Comparison of ENCODE assay signal across 26 cellular contexts in the genomic region with DNA sequence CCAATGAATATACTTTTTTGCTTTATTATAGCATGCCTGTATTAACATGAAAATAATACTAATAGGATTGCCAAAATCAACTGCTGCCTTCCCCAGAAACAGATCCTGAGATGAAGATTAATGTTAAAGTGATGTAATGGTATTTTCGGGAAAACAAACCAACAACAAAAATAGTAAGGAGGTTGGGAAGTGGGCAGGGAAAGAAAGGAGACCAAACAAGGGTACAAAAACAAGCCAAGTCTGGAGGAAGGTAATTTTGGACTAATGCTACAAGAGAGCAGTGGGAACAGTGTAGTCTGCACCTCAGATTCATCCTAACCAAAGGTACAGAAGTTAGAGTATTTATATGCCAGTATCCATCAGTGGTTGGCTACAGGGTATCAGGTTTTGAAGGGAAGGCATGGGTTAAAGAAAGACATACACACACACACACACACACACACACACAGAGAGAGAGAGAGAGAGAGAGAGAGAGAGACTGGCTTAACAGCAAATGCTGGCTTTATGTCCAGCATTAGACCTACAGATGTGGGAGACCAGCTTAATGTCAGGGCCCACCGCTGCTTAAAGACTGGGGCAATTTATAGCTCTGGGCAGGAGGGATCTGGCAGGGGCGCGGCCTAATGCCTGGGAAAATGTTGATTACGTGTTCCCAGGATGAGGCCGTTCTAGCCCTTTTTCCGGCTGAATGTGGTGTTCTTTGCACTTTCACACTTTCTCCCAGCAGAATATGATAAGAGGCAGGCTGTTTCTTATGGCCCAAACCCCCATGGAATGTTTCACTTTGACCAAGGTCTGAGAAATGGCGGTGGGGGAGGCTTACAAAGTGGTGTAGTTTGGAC. TPM values are rescaled to one million over a fixed set of nuclear protein-coding genes. Genes with fewer than 3 reads are reported as not detected.
DNase-seq lines count a peak whose midpoint lies in the region; ATAC-seq, FAIRE-seq and TF ChIP-seq lines count a peak whose summit lies in the region.
"Had no signal": no experiment of that assay in that cellular context is flagged by ENCODE, and none has a peak within 500 bp of the region (broad histone marks: within the 10 kb centered on the region; RNA-seq: fewer than 3 reads in every experiment).

No MANE protein-coding gene starts in this region.

- no peak overlapping the region for H3K9ac ChIP-seq in H1 (replicated peaks in 1 of 4; ENCODE audit: extremely low read depth in 1 of 4, low read depth in 3 of 4, low read length in 3 of 4)
- H3K9ac ChIP-seq: neural progenitor cell had no signal

- ATAC-seq in heart right ventricle = peak in 5 of 8 donors; percentile 49 to 67 (median 62)
- no peak for ATAC-seq in lower lobe of right lung
- ATAC-seq in aorta (ENCODE audit: low FRiP score) = peak; percentile 68
- no peak for ATAC-seq in HG03135 (IDR thresholded peaks at IDR 0.05; ENCODE audit: unreplicated experiment)
- ATAC-seq in GM21360 (IDR thresholded peaks at IDR 0.05; ENCODE audit: unreplicated experiment) = no peak
- ATAC-seq: activated CD8-positive, alpha-beta memory T cell treated with anti-CD3 and anti-CD28 coated beads, Interleukin-2, amount 10 ng/mL, durations not matched to agents 7 days and 5 days; gastrocnemius medialis; mucosa of descending colon; stimulated activated naive B cell treated with anti-CD40 and anti-IgM and Interleukin-4, amounts not matched to agents 10 μg/mL and 1 μg/mL and 100 μg/mL, for 72 hours had no signal

- DNase-seq in heart right ventricle (peak; percentile 8 to 14), cardiac septum (ENCODE audit: low spot score) (no peak), H1 (ENCODE audit: low read depth in 1 of 2, low spot score in 2 of 2) (no peak), lower lobe of right lung (no peak), aorta (peak in 1 of 2 donors; percentile 47), GM13977 (ENCODE audit: low spot score) (no peak)
- DNase-seq: activated CD4-positive, alpha-beta T cell treated with anti-CD3 and anti-CD28 coated beads, Interleukin-2, amount 10 ng/mL, durations not matched to agents 7 days and 5 days; activated CD8-positive, alpha-beta memory T cell treated with anti-CD3 and anti-CD28 coated beads, Interleukin-2, amount 10 ng/mL, durations not matched to agents 7 days and 5 days; activated naive CD4-positive, alpha-beta T cell treated with anti-CD3 and anti-CD28 coated beads, Interleukin-2, amount 10 ng/mL, durations not matched to agents 7 days and 5 days; AML-193; DMS53; gastrocnemius medialis; HFFc6; mucosa of descending colon; NCI-H1417; NCI-H446 treated with DMSO at 0.1 percent for 48 hours; stimulated activated CD4-positive, alpha-beta T cell treated with anti-CD3 and anti-CD28 coated beads, Interleukin-2, amount 100 ng/mL, for 48 hours; stimulated activated naive B cell treated with anti-CD40 and anti-IgM and Interleukin-4, amounts not matched to agents 10 μg/mL and 1 μg/mL and 100 μg/mL, for 72 hours had no signal

- H3K4me1 ChIP-seq in heart right ventricle (peaks cover 0 to 11% (median 0%) of the 10 kb centered on the region in 9 donors), H1 (replicated peaks in 1 of 4; ENCODE audit: control insufficient read depth in 3 of 4, insufficient read depth in 4 of 4, low read length in 3 of 4) (no peaks in the 10 kb centered on the region), lower lobe of right lung (no peaks in the 10 kb centered on the region), aorta (ENCODE audit: control insufficient read depth in 1 of 2, insufficient read depth in 2 of 2, low read length in 2 of 2) (peaks cover 2 to 10% of the 10 kb centered on the region in 2 donors)
- H3K4me1 ChIP-seq: gastrocnemius medialis, neural progenitor cell had no signal

- H3K27me3 ChIP-seq in heart right ventricle = peaks cover 0 to 12% (median 0%) of the 10 kb centered on the region in 7 donors
- no peaks in the 10 kb centered on the region for H3K27me3 ChIP-seq in H1 (replicated peaks in 1 of 4; ENCODE audit: control insufficient read depth in 3 of 4, extremely low read depth in 1 of 4, insufficient read depth in 3 of 4, low read length in 3 of 4)
- no peaks in the 10 kb centered on the region for H3K27me3 ChIP-seq in lower lobe of right lung (ENCODE audit: low read depth)
- no peaks in the 10 kb centered on the region for H3K27me3 ChIP-seq in aorta (ENCODE audit: control insufficient read depth in 1 of 2, insufficient read depth in 2 of 2, low read length in 1 of 2)
- H3K27me3 ChIP-seq: gastrocnemius medialis, neural progenitor cell had no signal

- no peak overlapping the region for H2BK20ac ChIP-seq in H1 (ENCODE audit: low read length)

- H3K23ac ChIP-seq in H1 (ENCODE audit: insufficient read length) = no peak overlapping the region

- no peak overlapping the region for H4K91ac ChIP-seq in H1 (replicated peaks; ENCODE audit: insufficient read length, low read length)

- TF ChIP-seq EP300 in H1 (IDR thresholded peaks at IDR 0.05; ENCODE audit: borderline replicate concordance in 1 of 2, low read depth in 2 of 2, low read length in 2 of 2) = no peak

- H4K5ac ChIP-seq in H1 (ENCODE audit: insufficient read length, low read depth, low read length) = no peak overlapping the region

- H2BK5ac ChIP-seq in H1 (ENCODE audit: low read depth, low read length) = no peak overlapping the region

- 31 to 46% methylated on average over 8 of the region's 8 CpGs for WGBS in heart right ventricle, 2 donors
- 96% methylated on average over 8 of the region's 8 CpGs; no CpG with 5 or more reads in 1 of the 2 experiments for WGBS in H1 (ENCODE audit: extremely low coverage in 1 of 2, insufficient coverage in 1 of 2, insufficient read length in 1 of 2, insufficient replicate concordance in 2 of 2, low coverage in 1 of 2, low lambda C conversion rate in 2 of 2, missing lambda C conversion rate in 1 of 2), 2 experiments
- 2 to 7% methylated on average over 8 of the region's 8 CpGs for WGBS in aorta, 2 donors

- no peak overlapping the region for H3K4me2 ChIP-seq in H1 (ENCODE audit: insufficient read depth in 1 of 2, low read depth in 2 of 2, low read length in 2 of 2)
- H3K4me2 ChIP-seq: neural progenitor cell had no signal

- TF ChIP-seq POLR2A in H1 (IDR thresholded peaks at IDR 0.05; ENCODE audit: control extremely low read depth in 1 of 2, low read depth in 2 of 2, low read length in 2 of 2) = no peak

- H3K23me2 ChIP-seq in H1 (ENCODE audit: low read depth, low read length) = no peaks in the 10 kb centered on the region; the same call in 1 of the 2 replicates

- no peak overlapping the region for H2BK120ac ChIP-seq in H1 (replicated peaks; ENCODE audit: low read depth, low read length)

- H2BK15ac ChIP-seq in H1 (ENCODE audit: low read length) = no peak overlapping the region

- H2BK12ac ChIP-seq in H1 (ENCODE audit: low read depth, low read length) = no peak overlapping the region

- no peak overlapping the region for H2AFZ ChIP-seq in H1 (ENCODE audit: low read length)
- H2AFZ ChIP-seq: neural progenitor cell had no signal

- H3K36me3 ChIP-seq in heart right ventricle = no peaks in the 10 kb centered on the region
- no peaks in the 10 kb centered on the region for H3K36me3 ChIP-seq in H1 (ENCODE audit: control insufficient read depth in 2 of 4, insufficient read depth in 4 of 4, low read length in 3 of 4)
- H3K36me3 ChIP-seq in lower lobe of right lung = no peaks in the 10 kb centered on the region
- no peaks in the 10 kb centered on the region for H3K36me3 ChIP-seq in aorta (ENCODE audit: control insufficient read depth in 1 of 2, insufficient read depth in 2 of 2, low read length in 1 of 2)
- H3K36me3 ChIP-seq: gastrocnemius medialis, neural progenitor cell had no signal

- CTCF ChIA-PET in H1 (lab: Charles Lee; ENCODE audit: partially characterized antibody) = no interaction called here

- no peak overlapping the region for H3K14ac ChIP-seq in H1 (ENCODE audit: insufficient read length)

- peak overlapping the region; percentile 37 for H3K56ac ChIP-seq in H1 (replicated peaks; ENCODE audit: insufficient read length, low read depth, low read length)

- H3K27ac ChIP-seq in heart right ventricle (peak overlapping the region in 3 of 10 donors; percentile 7 to 52 (median 13)), H1 (ENCODE audit: low read depth, low read length) (no peak overlapping the region), lower lobe of right lung (peak overlapping the region; percentile 14), aorta (ENCODE audit: low read depth in 1 of 2, low read length in 2 of 2) (peak overlapping the region; percentile 58 to 97)
- H3K27ac ChIP-seq: gastrocnemius medialis, neural progenitor cell had no signal

- intact Hi-C loops in heart right ventricle (cut with DNase I) (loop anchor here in 1 of 10 donors (5.0 kb wide), 1 partner anchor 58 kb away; no protein-coding TSS in a partner anchor), cardiac septum (cut with DNase I) (no loop called here), lower lobe of right lung (cut with DNase I) (no loop called here), aorta (cut with DNase I) (no loop called here)

- in situ Hi-C loops in GM13977 (cut with MboI; ENCODE audit: low pct_unique_long_range_greater_than_20kb, low sequenced_read_pairs, unreplicated experiment) = no loop called here

- FAIRE-seq in H1 (lab: Jason Lieb, UNC) = no peak
- FAIRE-seq: RCC 7860 had no signal

- H4K8ac ChIP-seq in H1 (ENCODE audit: extremely low read depth, insufficient read depth, low read length) = no peak overlapping the region

- no peaks in the 10 kb centered on the region for H3K79me1 ChIP-seq in H1 (ENCODE audit: low read depth, low read length)

- H2AK5ac ChIP-seq in H1 (ENCODE audit: low read depth, low read length) = no peak overlapping the region

- no peaks in the 10 kb centered on the region for H3K79me2 ChIP-seq in H1 (ENCODE audit: control insufficient read depth in 1 of 2, insufficient read depth in 2 of 2, low read length in 2 of 2)

- no peak for TF ChIP-seq RAD21 in H1 (IDR thresholded peaks at IDR 0.05 in 1 of 2, conservative IDR thresholded peaks at IDR 0.05 in 1 of 2; ENCODE audit: low read depth in 2 of 2, low read length in 2 of 2)

- H3K9me3 ChIP-seq in heart right ventricle = no peaks in the 10 kb centered on the region
- H3K9me3 ChIP-seq in H1 (ENCODE audit: insufficient read depth in 2 of 2, low read depth in 1 of 2, low read length in 1 of 2) = no peaks in the 10 kb centered on the region
- no peaks in the 10 kb centered on the region for H3K9me3 ChIP-seq in lower lobe of right lung
- H3K9me3 ChIP-seq in aorta (ENCODE audit: control insufficient read depth, low read length) = no peaks in the 10 kb centered on the region
- H3K9me3 ChIP-seq: gastrocnemius medialis, mucosa of descending colon had no signal

- no peak for TF ChIP-seq CTCF in heart right ventricle (IDR thresholded peaks at IDR 0.05)
- TF ChIP-seq CTCF in H1 (IDR thresholded peaks at IDR 0.05; ENCODE audit: control extremely low read depth in 1 of 3, insufficient read depth in 1 of 3, low read depth in 1 of 3, low read length in 3 of 3) = no peak
- no peak for TF ChIP-seq CTCF in lower lobe of right lung (IDR thresholded peaks at IDR 0.05)
- no peak for TF ChIP-seq CTCF in GM13977 (IDR thresholded peaks at IDR 0.05; ENCODE audit: extremely low read depth, insufficient read depth, missing control alignments)

- POLR2A ChIA-PET in H1 (lab: Charles Lee; ENCODE audit: partially characterized antibody) = no interaction called here

- no peak overlapping the region for H3K18ac ChIP-seq in H1 (ENCODE audit: extremely low read depth, low read length)

- no peak overlapping the region for H3K4ac ChIP-seq in H1 (replicated peaks; ENCODE audit: insufficient read length, low read depth, low read length)

- no peaks in the 10 kb centered on the region for H4K20me1 ChIP-seq in H1 (replicated peaks in 1 of 2; ENCODE audit: control insufficient read depth in 1 of 2, insufficient read depth in 2 of 2, low read length in 2 of 2)

- H3K4me3 ChIP-seq in heart right ventricle (peak overlapping the region in 1 of 10 donors; percentile 6), H1 (ENCODE audit: extremely low read depth in 1 of 4, insufficient read depth in 2 of 4, low read depth in 3 of 4, low read length in 4 of 4) (no peak overlapping the region), lower lobe of right lung (no peak overlapping the region), aorta (ENCODE audit: low read length in 2 of 2) (no peak overlapping the region)
- H3K4me3 ChIP-seq: gastrocnemius medialis, mucosa of descending colon, neural progenitor cell had no signal

RNA-seq across cellular contexts. Expression of gene SLC17A1, which starts 3.8 kb away (rescaled TPM):
- not detected for total RNA-seq in heart right ventricle
- polyA plus RNA-seq in heart right ventricle = not detected
- total RNA-seq in cardiac septum = not detected
- not detected in 2 replicates for total RNA-seq in H1 (2021; fragmentation: NEBNext Ultra II Directional; extraction: Animal tissue kit (Norgen Biotek cat#: 25700))
- not detected in 2 replicates for polyA plus RNA-seq in H1 (2011; rRNA removed)
- polyA plus RNA-seq in H1 (2011; cell fraction: cytosol; rRNA removed) = not detected
- polyA plus RNA-seq in H1 (2011; cell fraction: nucleus; rRNA removed) = not detected
- polyA plus RNA-seq in H1 (2012, experiment 1 of 2) = not detected in 4 replicates
- polyA plus RNA-seq in H1 (2012, experiment 2 of 2) = not detected
- polyA plus RNA-seq in H1 (2013, experiment 1 of 2) = not detected
- polyA plus RNA-seq in H1 (2013, experiment 2 of 2) = not detected
- polyA minus RNA-seq in H1 (2011; rRNA and poly(A)+ RNA removed) = not detected in 2 replicates
- polyA minus RNA-seq in H1 (2011; cell fraction: cytosol; rRNA and poly(A)+ RNA removed) = not detected
- polyA minus RNA-seq in H1 (2011; cell fraction: nucleus; rRNA and poly(A)+ RNA removed) = not detected
- total RNA-seq in lower lobe of right lung = not detected
- total RNA-seq in aorta = not detected
- polyA plus RNA-seq in aorta = not detected
- total RNA-seq: A172; activated CD4-positive, alpha-beta T cell treated with anti-CD3 and anti-CD28 coated beads, Interleukin-2, amount 10 ng/mL, durations not matched to agents 7 days and 5 days; activated CD8-positive, alpha-beta memory T cell treated with anti-CD3 and anti-CD28 coated beads, Interleukin-2, amount 10 ng/mL, durations not matched to agents 7 days and 5 days; gastrocnemius medialis; HFFc6; mucosa of descending colon; progenitor cell of endocrine pancreas had no signal
- polyA plus RNA-seq: esophagus, thymus had no signal

RNA-seq across cellular contexts. Expression of gene SLC17A3, which starts 38.4 kb away (rescaled TPM):
- total RNA-seq in heart right ventricle (not detected), cardiac septum (not detected), lower lobe of right lung (not detected), aorta (not detected)
- polyA plus RNA-seq in heart right ventricle (not detected), H1 (2011; rRNA removed) (not detected in 2 replicates), aorta (not detected)
- total RNA-seq in H1 (2021; fragmentation: NEBNext Ultra II Directional; extraction: Animal tissue kit (Norgen Biotek cat#: 25700)) = not detected in 2 replicates
- not detected for polyA plus RNA-seq in H1 (2011; cell fraction: cytosol; rRNA removed)
- polyA plus RNA-seq in H1 (2011; cell fraction: nucleus; rRNA removed) = 0.23 TPM
- not detected in 4 replicates for polyA plus RNA-seq in H1 (2012, experiment 1 of 2)
- not detected for polyA plus RNA-seq in H1 (2012, experiment 2 of 2)
- not detected for polyA plus RNA-seq in H1 (2013, experiment 1 of 2)
- not detected for polyA plus RNA-seq in H1 (2013, experiment 2 of 2)
- polyA minus RNA-seq in H1 (2011; rRNA and poly(A)+ RNA removed) = not detected in 2 replicates
- not detected for polyA minus RNA-seq in H1 (2011; cell fraction: cytosol; rRNA and poly(A)+ RNA removed)
- not detected for polyA minus RNA-seq in H1 (2011; cell fraction: nucleus; rRNA and poly(A)+ RNA removed)
- total RNA-seq: A172, HFFc6, mucosa of descending colon had no signal
- polyA plus RNA-seq: esophagus had no signal

Comparison
In these comparisons a context has a peak if more than half of its experiments do, and no peak if none do; other contexts are left out.
1. DNase-seq: peak in heart right ventricle (2 of 2); none in cardiac septum (single experiment), H1 (0 of 2), lower lobe of right lung (single experiment) and GM13977 (single experiment).
2. ATAC-seq: peak in heart right ventricle (5 of 8) and aorta (single experiment); none in lower lobe of right lung (0 of 2), HG03135 (single experiment) and GM21360 (single experiment).